Comparison of ENCODE assay signal across 8 cellular contexts in genomic region chr19:2782936-2783780, GRCh38. TPM values are rescaled to one million over a fixed set of nuclear protein-coding genes. Genes with fewer than 3 reads are reported as not detected.
DNase-seq lines count a peak whose midpoint lies in the region; ATAC-seq and TF ChIP-seq lines count a peak whose summit lies in the region.

TSS of gene SGTA (minus strand) at chr19:2783273. CDS start at chr19:2769068, 14,205 bp downstream.

- 1% methylated on average over 45 to 60 of the region's 68 CpGs for WGBS in tibial nerve, 2 donors

- TF ChIP-seq EP300 in tibial nerve (IDR thresholded peaks at IDR 0.05) = peak; percentile 93 to 99

- H3K79me2 ChIP-seq in parathyroid adenoma = peaks cover 51% of the 10 kb centered on the region

- H3K36me3 ChIP-seq in adipocyte (ENCODE audit: control insufficient read depth, insufficient read depth, low read length, severe bottlenecking) (no peaks in the 10 kb centered on the region), cardiac muscle cell (no peaks in the 10 kb centered on the region), parathyroid adenoma (ENCODE audit: control insufficient read depth, insufficient read depth, low read length) (no peaks in the 10 kb centered on the region), tibial nerve (peaks cover 0 to 8% (median 0%) of the 10 kb centered on the region in 3 donors)

- TF ChIP-seq CTCF in GM12875 (IDR thresholded peaks at IDR 0.05; ENCODE audit: borderline replicate concordance, insufficient read depth, low read depth, low read length) (peak; percentile 49), cardiac muscle cell (IDR thresholded peaks at IDR 0.05; ENCODE audit: low read depth, low read length) (peak; percentile 45), parathyroid adenoma (IDR thresholded peaks at IDR 0.05) (peak; percentile 48), tibial nerve (IDR thresholded peaks at IDR 0.05) (peak; percentile 39 to 81 (median 58))

- H3K4me1 ChIP-seq in adipocyte (ENCODE audit: control insufficient read depth, insufficient read depth, low read length) = peaks cover 44% of the 10 kb centered on the region
- H3K4me1 ChIP-seq in cardiac muscle cell (ENCODE audit: low read depth) = peaks cover 18% of the 10 kb centered on the region
- H3K4me1 ChIP-seq in parathyroid adenoma = peaks cover 8% of the 10 kb centered on the region
- H3K4me1 ChIP-seq in tibial nerve = peaks cover 0 to 73% (median 47%) of the 10 kb centered on the region in 4 donors

- H3K9ac ChIP-seq in adipocyte (ENCODE audit: low read length) (peak within 1 kb of the TSS; percentile 98), parathyroid adenoma (peak within 1 kb of the TSS; percentile 13)

- DNase-seq in NCI-H1436 (lab: John Stamatoyannopoulos, UW) = peak; percentile 96
- DNase-seq in T follicular helper cell (ENCODE audit: low read depth) = peak; percentile 93
- DNase-seq in adipocyte (ENCODE audit: low read depth) = peak; percentile 99
- DNase-seq in cardiac muscle cell (ENCODE audit: low read depth in 1 of 2, low spot score in 1 of 2) = peak; percentile 99 to 100
- peak; percentile 97 to 99 for DNase-seq in tibial nerve (ENCODE audit: low spot score in 2 of 2)

- peak within 1 kb of the TSS; percentile 86 for H2AFZ ChIP-seq in parathyroid adenoma

- H3K9me3 ChIP-seq in adipocyte (ENCODE audit: control insufficient read depth, low read length) (no peaks in the 10 kb centered on the region), cardiac muscle cell (ENCODE audit: low read depth) (no peaks in the 10 kb centered on the region), parathyroid adenoma (ENCODE audit: control insufficient read depth, low read length) (no peaks in the 10 kb centered on the region), tibial nerve (no peaks in the 10 kb centered on the region)

- peak; percentile 79 to 92 for TF ChIP-seq POLR2A in tibial nerve (IDR thresholded peaks at IDR 0.05)

- no peaks in the 10 kb centered on the region for H3K27me3 ChIP-seq in adipocyte (replicated peaks; ENCODE audit: control insufficient read depth, insufficient read depth, low read length)
- no peaks in the 10 kb centered on the region for H3K27me3 ChIP-seq in cardiac muscle cell
- H3K27me3 ChIP-seq in parathyroid adenoma (ENCODE audit: control insufficient read depth, insufficient read depth, low read length) = no peaks in the 10 kb centered on the region
- H3K27me3 ChIP-seq in tibial nerve = no peaks in the 10 kb centered on the region

- H3K27ac ChIP-seq in cardiac muscle cell (peak within 1 kb of the TSS; percentile 79), parathyroid adenoma (peak within 1 kb of the TSS; percentile 71), tibial nerve (peak within 1 kb of the TSS; percentile 93 to 96 (median 94))

- H3K4me3 ChIP-seq in GM12875 (ENCODE audit: low read depth, low read length) (peak within 1 kb of the TSS; percentile 100), adipocyte (ENCODE audit: low read length) (peak within 1 kb of the TSS; percentile 96), cardiac muscle cell (peak within 1 kb of the TSS; percentile 81), parathyroid adenoma (ENCODE audit: low read depth, low read length) (peak within 1 kb of the TSS; percentile 86), tibial nerve (peak within 1 kb of the TSS; percentile 76 to 99 (median 94))

- peak; percentile 85 for ATAC-seq in HG02798 (IDR thresholded peaks at IDR 0.05; ENCODE audit: poor library complexity, unreplicated experiment)

- peak within 1 kb of the TSS; percentile 91 for H3K4me2 ChIP-seq in parathyroid adenoma (ENCODE audit: low read length)

RNA-seq across cellular contexts. Expression of gene SGTA, which starts in this region (rescaled TPM):
- total RNA-seq in cardiac muscle cell (102 and 106 TPM in 2 replicates), tibial nerve (10 to 100 TPM; 40.2 to 47.6 (median 44.9) TPM)
- 135 and 137 TPM in 2 replicates for polyA plus RNA-seq in cardiac muscle cell

Comparison
In these comparisons a context has a peak if more than half of its experiments do, and no peak if none do; other contexts are left out.
1. Peak in every context shown above with its lines: DNase-seq, ATAC-seq, H3K4me3 ChIP-seq and H3K27ac ChIP-seq.